ENCODE assay signal across 22 cellular contexts in genomic region chrX:69961365-69962072, GRCh38.
"Had no signal": no experiment of that assay in that cellular context is flagged by ENCODE, and none has a peak within 500 bp of the region (broad histone marks: within the 10 kb centered on the region; RNA-seq: fewer than 3 reads in every experiment).

No MANE protein-coding gene starts in this region.

- H3K27ac ChIP-seq: adrenal gland, esophagus muscularis mucosa, parathyroid adenoma, right lobe of liver, tibial artery had no signal

- H3K9me3 Mint-ChIP-seq: activated B cell treated with CpG ODN at 0.5 μM for 24 hours; activated CD8-positive, alpha-beta T cell treated with anti-CD3 and anti-CD28 coated beads for 36 hours; activated naive CD4-positive, alpha-beta T cell treated with anti-CD3 and anti-CD28 coated beads, Interleukin-2, amount 50 U/mL, for 24 hours; natural killer cell treated with Interleukin-12 subunit alpha and Interleukin-12 subunit beta and Interleukin-15 and Interleukin-18, amount 100 ng/mL, for 72 hours; stimulated activated naive B cell treated with anti-CD40 and anti-IgM and Interleukin-4, amounts not matched to agents 10 μg/mL and 1 μg/mL and 100 μg/mL, for 72 hours had no signal

- H3K36me3 ChIP-seq: adrenal gland, esophagus muscularis mucosa, right lobe of liver, tibial artery had no signal

- DNase-seq: activated B cell treated with CpG ODN at 0.5 μM for 24 hours; activated CD4-positive, alpha-beta T cell treated with anti-CD3 and anti-CD28 coated beads for 48 hours; activated CD8-positive, alpha-beta T cell treated with anti-CD3 and anti-CD28 coated beads for 36 hours; activated effector memory CD4-positive, alpha-beta T cell treated with Interleukin-2 at 50 U/mL for 16 hours; activated T-cell treated with anti-CD3 and anti-CD28 coated beads, Interleukin-2, amount 50 U/mL, for 1 hour; adrenal gland; cortex of kidney; islet precursor cell; right lobe of liver; stimulated activated CD4-positive, alpha-beta T cell treated with anti-CD3 and anti-CD28 coated beads, Interleukin-4, amount 100 ng/mL, for 4 hours; stimulated activated naive B cell treated with anti-CD40 and anti-IgM and Interleukin-4, amounts not matched to agents 10 μg/mL and 1 μg/mL and 100 μg/mL, for 72 hours; T-helper 1 cell; T-helper 9 cell; tibial artery had no signal

- H3K4me1 Mint-ChIP-seq: activated B cell treated with CpG ODN at 0.5 μM for 24 hours; activated naive CD4-positive, alpha-beta T cell treated with anti-CD3 and anti-CD28 coated beads, Interleukin-2, amount 50 U/mL, for 24 hours; mesothelial cell of epicardium; stimulated activated naive B cell treated with anti-CD40 and anti-IgM and Interleukin-4, amounts not matched to agents 10 μg/mL and 1 μg/mL and 100 μg/mL, for 72 hours had no signal

- H3K4me1 ChIP-seq: adrenal gland, parathyroid adenoma, right lobe of liver, tibial artery had no signal

- H3K4me3 Mint-ChIP-seq: activated B cell treated with CpG ODN at 0.5 μM for 24 hours; activated CD8-positive, alpha-beta T cell treated with anti-CD3 and anti-CD28 coated beads for 36 hours; activated naive CD4-positive, alpha-beta T cell treated with anti-CD3 and anti-CD28 coated beads, Interleukin-2, amount 50 U/mL, for 24 hours; mesothelial cell of epicardium; natural killer cell treated with Interleukin-12 subunit alpha and Interleukin-12 subunit beta and Interleukin-15 and Interleukin-18, amount 100 ng/mL, for 72 hours; stimulated activated naive B cell treated with anti-CD40 and anti-IgM and Interleukin-4, amounts not matched to agents 10 μg/mL and 1 μg/mL and 100 μg/mL, for 72 hours had no signal

- H3K4me3 ChIP-seq: adrenal gland, esophagus muscularis mucosa, lung, right lobe of liver, smooth muscle cell, tibial artery had no signal

- H3K27ac Mint-ChIP-seq: activated B cell treated with CpG ODN at 0.5 μM for 24 hours; activated CD8-positive, alpha-beta T cell treated with anti-CD3 and anti-CD28 coated beads for 36 hours; activated naive CD4-positive, alpha-beta T cell treated with anti-CD3 and anti-CD28 coated beads, Interleukin-2, amount 50 U/mL, for 24 hours; mesothelial cell of epicardium; natural killer cell treated with Interleukin-12 subunit alpha and Interleukin-12 subunit beta and Interleukin-15 and Interleukin-18, amount 100 ng/mL, for 72 hours; stimulated activated naive B cell treated with anti-CD40 and anti-IgM and Interleukin-4, amounts not matched to agents 10 μg/mL and 1 μg/mL and 100 μg/mL, for 72 hours had no signal

- H3K36me3 Mint-ChIP-seq: mesothelial cell of epicardium; natural killer cell treated with Interleukin-12 subunit alpha and Interleukin-12 subunit beta and Interleukin-15 and Interleukin-18, amount 100 ng/mL, for 72 hours; stimulated activated naive B cell treated with anti-CD40 and anti-IgM and Interleukin-4, amounts not matched to agents 10 μg/mL and 1 μg/mL and 100 μg/mL, for 72 hours had no signal

- H3K27me3 ChIP-seq: esophagus muscularis mucosa, right lobe of liver, tibial artery had no signal

- H3K27me3 Mint-ChIP-seq: activated B cell treated with CpG ODN at 0.5 μM for 24 hours; activated CD8-positive, alpha-beta T cell treated with anti-CD3 and anti-CD28 coated beads for 36 hours; activated naive CD4-positive, alpha-beta T cell treated with anti-CD3 and anti-CD28 coated beads, Interleukin-2, amount 50 U/mL, for 24 hours; stimulated activated naive B cell treated with anti-CD40 and anti-IgM and Interleukin-4, amounts not matched to agents 10 μg/mL and 1 μg/mL and 100 μg/mL, for 72 hours had no signal

- ATAC-seq: activated CD8-positive, alpha-beta T cell treated with anti-CD3 and anti-CD28 coated beads for 36 hours; natural killer cell treated with Interleukin-12 subunit alpha and Interleukin-12 subunit beta and Interleukin-15 and Interleukin-18, amount 100 ng/mL, for 72 hours; right lobe of liver; SK-N-SH treated with all-trans-retinoic acid at 6 μM for 48 hours; stimulated activated naive B cell treated with anti-CD40 and anti-IgM and Interleukin-4, amounts not matched to agents 10 μg/mL and 1 μg/mL and 100 μg/mL, for 72 hours had no signal
